21 cellular contexts compared by ENCODE assay signal in the genomic region with DNA sequence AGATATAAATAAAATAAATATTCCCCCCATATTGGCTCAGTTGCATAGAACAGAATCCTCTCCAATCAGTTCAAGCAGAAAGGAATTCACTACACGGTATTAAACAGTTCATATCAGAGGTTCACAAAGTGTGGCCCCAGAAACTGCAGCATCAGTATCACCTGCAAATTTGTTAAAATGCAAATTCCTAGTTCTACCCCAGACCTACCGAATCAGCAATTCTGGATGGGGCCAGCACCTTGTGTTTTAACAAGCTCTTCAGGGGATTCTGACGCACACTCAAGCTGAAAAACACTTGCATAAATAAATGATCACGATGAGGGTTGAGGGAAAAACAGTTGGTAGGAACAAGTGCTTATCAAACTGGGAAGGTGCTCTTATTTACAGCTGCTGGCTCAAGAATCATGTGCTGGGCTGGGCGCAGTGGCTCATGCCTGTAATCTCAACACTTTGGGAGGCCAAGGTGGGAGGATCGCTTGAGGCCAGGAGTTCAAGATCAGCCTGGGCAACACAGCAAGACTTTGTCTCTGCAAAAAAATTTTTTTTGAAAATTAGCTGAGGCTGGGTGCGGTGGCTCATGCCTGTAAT.
"Had no signal": no experiment of that assay in that cellular context is flagged by ENCODE, and none has a peak within 500 bp of the region (broad histone marks: within the 10 kb centered on the region; RNA-seq: fewer than 3 reads in every experiment).

No MANE protein-coding gene starts in this region.

- H3K4me3 ChIP-seq: dorsolateral prefrontal cortex, heart right ventricle, mucosa of descending colon, sigmoid colon, skin epidermis, stomach, thoracic aorta had no signal

- FAIRE-seq: islet of Langerhans had no signal

- H3K9me3 ChIP-seq: heart right ventricle, mucosa of descending colon, neutrophil, sigmoid colon, stomach, thoracic aorta had no signal

- H3K27ac ChIP-seq: dorsolateral prefrontal cortex, heart right ventricle, neutrophil, sigmoid colon, skin epidermis, stomach, thoracic aorta had no signal

- DNase-seq: cortex of kidney; dorsolateral prefrontal cortex; effector CD8-positive, alpha-beta T cell; foreskin melanocyte; heart right ventricle; hypothalamus; mammary epithelial cell; mucosa of descending colon; naive thymus-derived CD8-positive, alpha-beta T cell; sigmoid colon; stimulated activated CD4-positive, alpha-beta T cell treated with anti-CD3 and anti-CD28 coated beads, Interleukin-2, amount 100 ng/mL, for 24 hours; stimulated activated CD4-positive, alpha-beta T cell treated with anti-CD3 and anti-CD28 coated beads, Interleukin-4, amount 100 ng/mL, for 4 hours; stimulated activated naive CD4-positive, alpha-beta T cell; stomach; substantia nigra; trophoblast cell had no signal

- H3K9me3 Mint-ChIP-seq: naive thymus-derived CD8-positive, alpha-beta T cell had no signal

- H3K27me3 ChIP-seq: dorsolateral prefrontal cortex, heart right ventricle, neutrophil, sigmoid colon, stomach had no signal

- ATAC-seq: heart right ventricle; left lobe of liver; mucosa of descending colon; naive thymus-derived CD8-positive, alpha-beta T cell had no signal

- H3K27me3 Mint-ChIP-seq: naive thymus-derived CD8-positive, alpha-beta T cell had no signal

- H3K36me3 ChIP-seq: thoracic aorta had no signal
